In the genomic region with DNA sequence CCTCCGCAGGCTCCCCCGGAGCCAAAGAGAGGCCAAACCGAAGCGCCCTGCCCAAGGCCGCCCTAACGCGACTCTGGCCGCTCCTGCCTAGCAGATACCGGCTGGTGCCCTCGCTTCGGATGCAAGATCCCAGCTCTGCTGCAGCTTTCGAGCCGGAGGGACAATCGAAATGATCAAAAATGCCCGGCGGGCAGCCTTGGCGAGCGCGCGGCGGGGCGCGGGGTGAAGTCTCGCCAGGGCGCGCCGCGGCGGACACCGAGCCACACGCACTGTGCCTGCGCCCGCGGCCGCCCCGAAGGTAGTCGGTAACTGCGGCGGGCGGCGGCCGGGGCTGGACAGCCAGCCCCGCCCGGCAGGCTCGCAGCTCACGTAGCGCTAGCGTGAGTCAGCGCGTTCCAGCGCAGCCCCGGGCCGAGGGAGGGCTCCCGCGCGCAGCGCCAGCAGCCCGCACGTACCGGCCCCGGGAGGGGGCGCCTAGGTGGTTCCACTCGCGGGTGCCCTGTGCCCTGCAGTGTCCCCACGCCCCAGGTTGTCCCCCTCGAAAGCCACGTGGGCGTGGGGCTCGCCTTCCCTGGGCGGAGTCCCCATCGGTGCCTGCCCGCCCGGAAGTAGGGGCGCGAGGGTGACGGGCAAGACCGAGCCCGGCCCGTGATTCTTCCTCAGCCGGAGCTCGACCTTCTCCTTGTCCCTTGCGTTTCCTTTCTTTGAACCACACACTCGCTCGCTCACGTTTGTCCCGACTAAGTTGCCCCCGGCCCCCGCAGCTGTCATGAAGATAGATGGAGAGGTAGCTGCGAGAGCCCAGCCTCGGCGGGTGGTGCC, we compare ENCODE assay signal across 8 cellular contexts.
DNase-seq lines count a peak whose midpoint lies in the region; ATAC-seq lines count a peak whose summit lies in the region.

No MANE protein-coding gene starts in this region.

- DNase-seq in NCI-H82 (lab: John Stamatoyannopoulos, UW) (peak; percentile 39), NCI-H82 treated with DMSO at 0.1 percent for 48 hours (lab: John Stamatoyannopoulos, UW; ENCODE audit: unreplicated experiment) (no peak), NCI-H2196 (lab: John Stamatoyannopoulos, UW; ENCODE audit: unreplicated experiment) (peak; percentile 56), epidermal melanocyte (ENCODE audit: insufficient read length, low spot score) (peak; percentile 50), mesenteric fat pad (ENCODE audit: low spot score) (peak; percentile 91)
- DNase-seq in activated CD8-positive, alpha-beta memory T cell treated with anti-CD3 and anti-CD28 coated beads for 24 hours = peak; percentile 83
- DNase-seq in stimulated activated CD8-positive, alpha-beta memory T cell treated with anti-CD3 and anti-CD28 coated beads, Interleukin-12 subunit alpha, Interleukin-12 subunit beta, amount 100 ng/mL, for 4 hours (ENCODE audit: low read depth) = peak; percentile 14

- peak; percentile 90 for ATAC-seq in HG02642 (IDR thresholded peaks at IDR 0.05; ENCODE audit: poor library complexity, unreplicated experiment)
